20 cellular contexts compared by ENCODE assay signal in genomic region chr1:67957026-67957425, GRCh38.
DNase-seq lines count a peak whose midpoint lies in the region; ATAC-seq, FAIRE-seq and TF ChIP-seq lines count a peak whose summit lies in the region.
"Had no signal": no experiment of that assay in that cellular context is flagged by ENCODE, and none has a peak within 500 bp of the region (broad histone marks: within the 10 kb centered on the region; RNA-seq: fewer than 3 reads in every experiment).

No MANE protein-coding gene starts in this region.

- no peaks in the 10 kb centered on the region for H3K36me3 Mint-ChIP-seq in mesothelial cell of epicardium
- H3K36me3 Mint-ChIP-seq: activated naive CD4-positive, alpha-beta T cell treated with anti-CD3 and anti-CD28 coated beads, Interleukin-2, amount 50 U/mL, for 24 hours; brain had no signal

- no peaks in the 10 kb centered on the region for H3K9me3 ChIP-seq in small intestine (ENCODE audit: control insufficient read depth, low read depth)

- H3K4me3 Mint-ChIP-seq in mesothelial cell of epicardium, result no peak overlapping the region
- H3K4me3 Mint-ChIP-seq: activated CD4-positive, alpha-beta T cell treated with anti-CD3 and anti-CD28 coated beads, Interleukin-2, amount 10 ng/mL, durations not matched to agents 7 days and 5 days; activated naive CD4-positive, alpha-beta T cell treated with anti-CD3 and anti-CD28 coated beads, Interleukin-2, amount 50 U/mL, for 24 hours had no signal

- no peak for ATAC-seq in GM19452 (IDR thresholded peaks at IDR 0.05; ENCODE audit: unreplicated experiment)
- ATAC-seq: HepG2 had no signal

- 63 to 87% (median 84%) methylated on average over 4 of the region's 4 CpGs for WGBS in small intestine, 3 donors

- no peak for FAIRE-seq in small intestine (lab: Jason Lieb, UNC)
- FAIRE-seq: HepG2, islet of Langerhans had no signal

- H3K27ac ChIP-seq in small intestine (ENCODE audit: low read depth in 1 of 2, low read length in 1 of 2), result no peak overlapping the region
- H3K27ac ChIP-seq: stomach had no signal

- H3K9me3 Mint-ChIP-seq in mesothelial cell of epicardium, result peaks cover 2% of the 10 kb centered on the region
- H3K9me3 Mint-ChIP-seq: activated CD4-positive, alpha-beta T cell treated with anti-CD3 and anti-CD28 coated beads, Interleukin-2, amount 10 ng/mL, durations not matched to agents 7 days and 5 days; activated naive CD4-positive, alpha-beta T cell treated with anti-CD3 and anti-CD28 coated beads, Interleukin-2, amount 50 U/mL, for 24 hours had no signal

- no peaks in the 10 kb centered on the region for H3K4me1 ChIP-seq in small intestine (ENCODE audit: control insufficient read depth in 2 of 2, insufficient read depth in 1 of 2, low read depth in 1 of 2, low read length in 1 of 2)

- H3K27me3 Mint-ChIP-seq in mesothelial cell of epicardium (ENCODE audit: low read depth), result no peaks in the 10 kb centered on the region

- TF ChIP-seq CTCF in fibroblast of mammary gland (conservative IDR thresholded peaks at IDR 0.05; ENCODE audit: control insufficient read depth, insufficient read depth, low read depth, low read length) (no peak), mesothelial cell of epicardium (IDR thresholded peaks at IDR 0.05; ENCODE audit: unreplicated experiment) (no peak)

- peak overlapping the region; percentile 24 for H3K27ac Mint-ChIP-seq in mesothelial cell of epicardium
- H3K27ac Mint-ChIP-seq: activated CD4-positive, alpha-beta T cell treated with anti-CD3 and anti-CD28 coated beads, Interleukin-2, amount 10 ng/mL, durations not matched to agents 7 days and 5 days; activated naive CD4-positive, alpha-beta T cell treated with anti-CD3 and anti-CD28 coated beads, Interleukin-2, amount 50 U/mL, for 24 hours had no signal

- H3K4me3 ChIP-seq in fibroblast of mammary gland (ENCODE audit: control insufficient read depth, low read depth, low read length) (no peak overlapping the region), small intestine (ENCODE audit: low read depth in 1 of 2, low read length in 2 of 2) (no peak overlapping the region)
- H3K4me3 ChIP-seq: stomach had no signal

- H3K36me3 ChIP-seq in small intestine (ENCODE audit: control insufficient read depth in 2 of 2, insufficient read depth in 2 of 2, low read length in 2 of 2), result no peaks in the 10 kb centered on the region
- H3K36me3 ChIP-seq: stomach had no signal

- peaks cover 25% of the 10 kb centered on the region for H3K4me1 Mint-ChIP-seq in mesothelial cell of epicardium
- H3K4me1 Mint-ChIP-seq: activated CD4-positive, alpha-beta T cell treated with anti-CD3 and anti-CD28 coated beads, Interleukin-2, amount 10 ng/mL, durations not matched to agents 7 days and 5 days; activated naive CD4-positive, alpha-beta T cell treated with anti-CD3 and anti-CD28 coated beads, Interleukin-2, amount 50 U/mL, for 24 hours had no signal

- DNase-seq in D341Med (ENCODE audit: low spot score) (peak; percentile 48), NCI-H524 (lab: John Stamatoyannopoulos, UW) (peak; percentile 19 to 83), fibroblast of mammary gland (ENCODE audit: low read depth) (peak; percentile 57), mesothelial cell of epicardium (ENCODE audit: low spot score in 2 of 2, unreplicated experiment in 2 of 2) (no peak), SW480 (ENCODE audit: low spot score) (no peak), small intestine (no peak), HT-29 (ENCODE audit: low spot score) (no peak)
- DNase-seq: activated CD4-positive, alpha-beta T cell treated with anti-CD3 and anti-CD28 coated beads, Interleukin-2, amount 10 ng/mL, durations not matched to agents 7 days and 5 days; activated T-cell treated with anti-CD3 and anti-CD28 coated beads for 4 hours; dermis blood vessel endothelial cell; midbrain; MM.1S; NCI-H510A treated with DMSO at 0.1 percent for 48 hours; stimulated activated CD4-positive, alpha-beta T cell treated with anti-CD3 and anti-CD28 coated beads, Interleukin-2, amount 100 ng/mL, for 24 hours; stomach had no signal

- H3K27me3 ChIP-seq in small intestine (ENCODE audit: control insufficient read depth in 2 of 2, insufficient read depth in 2 of 2, low read length in 2 of 2), result no peaks in the 10 kb centered on the region
- H3K27me3 ChIP-seq: stomach had no signal

Comparison
In these comparisons a context has a peak if more than half of its experiments do, and no peak if none do; other contexts are left out.
1. DNase-seq: peak in D341Med (single experiment), NCI-H524 (2 of 2) and fibroblast of mammary gland (single experiment); none in mesothelial cell of epicardium (0 of 2), SW480 (single experiment), small intestine (single experiment) and HT-29 (single experiment).